ENCODE assay signal across 8 cellular contexts in genomic region chr2:54374965-54375364, GRCh38.
"Had no signal": no experiment of that assay in that cellular context is flagged by ENCODE, and none has a peak within 500 bp of the region (broad histone marks: within the 10 kb centered on the region; RNA-seq: fewer than 3 reads in every experiment).

No MANE protein-coding gene starts in this region.

- H2AFZ ChIP-seq: GM23338 had no signal

- H3K4me2 ChIP-seq: GM23338 had no signal

- H3K4me1 Mint-ChIP-seq: IgD-negative memory B cell had no signal

- FAIRE-seq: H1, H54 had no signal

- H3K9me3 Mint-ChIP-seq: GM23338, H9 had no signal

- H3K4me3 Mint-ChIP-seq: GM23338, H9, IgD-negative memory B cell had no signal

- DNase-seq: H9, HCEC 1CT, KG1 had no signal

- H3K4me3 ChIP-seq: GM23338 had no signal

- H3K36me3 Mint-ChIP-seq: IgD-negative memory B cell had no signal

- H3K27ac ChIP-seq: HL-60 had no signal

- H3K27ac Mint-ChIP-seq: GM23338, H9, IgD-negative memory B cell had no signal

- ATAC-seq: GM23338 had no signal
